In the genomic region with DNA sequence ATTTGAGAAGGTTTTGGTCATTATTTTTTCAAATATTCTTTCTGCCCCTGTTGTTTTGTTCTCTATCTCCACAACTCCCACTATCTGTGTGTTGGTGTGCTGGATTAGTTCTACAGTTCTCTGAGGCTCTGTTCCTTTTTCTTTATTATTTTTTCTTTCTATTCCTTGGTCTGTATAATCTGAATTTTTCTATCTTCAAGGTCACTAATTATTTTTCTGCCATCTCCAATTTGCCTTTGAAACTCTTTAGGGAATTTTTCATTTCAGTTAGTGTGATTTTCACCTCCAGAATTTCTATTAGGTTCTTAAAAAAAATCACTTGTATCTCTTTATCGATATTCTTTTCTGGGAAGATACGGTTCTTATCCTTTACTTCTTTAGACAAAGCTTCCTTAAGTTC, we compare ENCODE assay signal across 27 cellular contexts.
"Had no signal": no experiment of that assay in that cellular context is flagged by ENCODE, and none has a peak within 500 bp of the region (broad histone marks: within the 10 kb centered on the region; RNA-seq: fewer than 3 reads in every experiment).

No MANE protein-coding gene starts in this region.

- ATAC-seq: stimulated activated effector memory CD8-positive, alpha-beta T cell treated with anti-CD3 and anti-CD28 coated beads, Interleukin-12 subunit alpha, Interleukin-12 subunit beta, amount 100 ng/mL, for 72 hours; stimulated activated memory B cell treated with anti-CD40 and anti-IgM and Interleukin-4, amounts not matched to agents 10 μg/mL and 1 μg/mL and 100 μg/mL, for 72 hours; stimulated activated naive B cell treated with anti-CD40 and anti-IgM and Interleukin-4, amounts not matched to agents 10 μg/mL and 1 μg/mL and 100 μg/mL, for 72 hours; stimulated activated naive CD8-positive, alpha-beta T cell treated with anti-CD3 and anti-CD28 coated beads, Interleukin-15, amount 100 ng/mL, for 72 hours; stimulated activated naive CD8-positive, alpha-beta T cell treated with anti-CD3 and anti-CD28 coated beads, Interleukin-15, Interleukin-2, amounts not matched to agents 100 U/mL and 50 U/mL, for 24 hours; upper lobe of right lung had no signal

- DNase-seq: stimulated activated CD4-positive, alpha-beta T cell treated with anti-CD3 and anti-CD28 coated beads, Interleukin-2, amount 100 ng/mL, for 48 hours; stimulated activated CD4-positive, alpha-beta T cell treated with anti-CD3 and anti-CD28 coated beads, Interleukin-4, amount 100 ng/mL, for 1 hour; stimulated activated CD4-positive, alpha-beta T cell treated with anti-CD3 and anti-CD28 coated beads, Interleukin-4, amount 100 ng/mL, for 24 hours; stimulated activated CD4-positive, alpha-beta T cell treated with anti-CD3 and anti-CD28 coated beads, Interleukin-4, amount 100 ng/mL, for 4 hours; stimulated activated CD8-positive, alpha-beta memory T cell treated with anti-CD3 and anti-CD28 coated beads, Interleukin-4, amount 100 ng/mL, for 48 hours; stimulated activated naive B cell treated with anti-CD40 and anti-IgM and Interleukin-4, amounts not matched to agents 10 μg/mL and 1 μg/mL and 100 μg/mL, for 72 hours; stimulated activated naive CD4-positive, alpha-beta T cell; stimulated activated naive CD4-positive, alpha-beta T cell treated with Interleukin-2 at 50 U/mL for 16 hours; stimulated activated naive CD8-positive, alpha-beta T cell treated with anti-CD3 and anti-CD28 coated beads, Interleukin-15, amount 100 ng/mL, for 72 hours; stimulated activated naive CD8-positive, alpha-beta T cell treated with anti-CD3 and anti-CD28 coated beads, Interleukin-15, Interleukin-2, amounts not matched to agents 100 U/mL and 50 U/mL, for 24 hours; stomach; substantia nigra; testis; thyroid gland; tibial artery; transverse colon; trophoblast cell; upper lobe of left lung; upper lobe of right lung; uterus had no signal

- H3K4me1 ChIP-seq: stomach, suprapubic skin, testis, thyroid gland, tibial artery, tibial nerve, transverse colon, upper lobe of left lung, upper lobe of right lung, uterus, vagina had no signal

- H3K27me3 ChIP-seq: stomach, suprapubic skin, testis, thyroid gland, tibial artery, tibial nerve, transverse colon, upper lobe of left lung, upper lobe of right lung, uterus, vagina had no signal

- H3K9me3 ChIP-seq: suprapubic skin, testis, thyroid gland, upper lobe of right lung, vagina had no signal

- H3K27ac ChIP-seq: stomach, suprapubic skin, testis, thoracic aorta, thyroid gland, tibial artery, tibial nerve, transverse colon, upper lobe of left lung, upper lobe of right lung, uterus, vagina had no signal

- H3K36me3 ChIP-seq: stomach, suprapubic skin, thoracic aorta, thyroid gland, tibial artery, tibial nerve, transverse colon, upper lobe of left lung, upper lobe of right lung, uterus, vagina had no signal

- FAIRE-seq: urothelium cell line had no signal

- H3K4me3 ChIP-seq: stomach, suprapubic skin, testis, thoracic aorta, thyroid gland, tibial artery, tibial nerve, transverse colon, upper lobe of left lung, upper lobe of right lung, uterus, vagina had no signal
